Comparison of ENCODE assay signal across 11 cellular contexts in the genomic region with DNA sequence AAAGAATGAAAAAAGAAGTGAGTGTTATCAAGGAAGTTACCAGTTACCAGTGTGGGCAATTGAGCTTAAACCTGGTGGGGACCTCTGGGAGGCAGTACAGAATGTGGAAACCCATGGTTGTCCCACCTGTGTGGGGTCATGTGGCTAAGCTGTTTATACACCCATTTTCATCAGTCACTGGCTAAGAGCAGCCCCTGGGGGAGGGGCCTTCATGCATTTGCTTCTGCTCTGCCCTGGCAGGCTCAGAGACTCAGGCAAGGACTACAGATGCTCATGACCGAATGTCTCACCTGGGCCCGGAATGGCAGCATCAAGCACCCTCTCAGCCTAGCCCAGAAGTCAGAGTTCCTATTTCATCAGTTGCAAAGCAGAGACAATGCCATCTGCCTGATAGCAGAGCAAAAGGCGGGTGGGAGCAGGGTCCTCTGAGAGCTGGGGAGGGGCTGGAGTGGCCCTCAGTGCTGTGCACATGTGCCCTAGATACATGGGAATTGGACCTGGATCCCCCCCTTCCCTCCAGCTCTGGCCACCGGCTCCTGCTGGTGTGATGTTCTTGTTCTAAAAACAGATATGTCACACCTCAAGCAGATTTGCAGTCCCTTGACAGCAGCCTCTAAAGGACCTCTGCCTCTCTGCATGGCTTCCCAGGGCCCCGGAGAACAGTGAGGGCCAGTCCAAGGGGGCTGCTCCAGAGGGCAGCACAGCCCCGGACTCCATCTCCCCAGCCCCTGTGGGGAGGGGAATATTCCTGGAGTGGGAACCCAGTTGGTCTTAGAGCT. TPM values are rescaled to one million over a fixed set of nuclear protein-coding genes. Genes with fewer than 3 reads are reported as not detected.
"Had no signal": no experiment of that assay in that cellular context is flagged by ENCODE, and none has a peak within 500 bp of the region (broad histone marks: within the 10 kb centered on the region; RNA-seq: fewer than 3 reads in every experiment).

No MANE protein-coding gene starts in this region.

RNA-seq across cellular contexts. Expression of a gene that starts 20.1 kb away (rescaled TPM):
- total RNA-seq: activated CD4-positive, alpha-beta memory T cell treated with anti-CD3 and anti-CD28 coated beads, Interleukin-2, amount 10 ng/mL, durations not matched to agents 7 days and 5 days; activated CD4-positive, alpha-beta T cell treated with anti-CD3 and anti-CD28 coated beads for 36 hours; activated CD4-positive, alpha-beta T cell treated with anti-CD3 and anti-CD28 coated beads, Interleukin-2, amount 10 ng/mL, durations not matched to agents 7 days and 5 days; activated CD8-positive, alpha-beta memory T cell treated with anti-CD3 and anti-CD28 coated beads, Interleukin-2, amount 10 ng/mL, durations not matched to agents 7 days and 5 days; activated CD8-positive, alpha-beta T cell treated with anti-CD3 and anti-CD28 coated beads, Interleukin-2, amount 10 ng/mL, durations not matched to agents 7 days and 5 days; activated naive CD8-positive, alpha-beta T cell treated with anti-CD3 and anti-CD28 coated beads, Interleukin-2, amount 10 ng/mL, durations not matched to agents 7 days and 5 days; activated T-helper 2 cell treated with anti-CD3 and anti-CD28 coated beads, Interferon-gamma antibody, Interleukin-2, Interleukin-4, amounts not matched to agents 10 μg/mL and 5 μg/mL and 100 μg/mL, durations not matched to agents 14 hours and 24 hours and 36 hours; ascending aorta; cardiac septum; cerebellum; T-helper 1 cell treated with Interleukin-12 subunit alpha and Interleukin-12 subunit beta and Interleukin-4 antibody, amounts not matched to agents 30 ng/mL and 1 ng/mL, for 36 hours had no signal
